In genomic region chr3:105823149-105823866, GRCh38 we compare ENCODE assay signal across 8 cellular contexts. TPM values are rescaled to one million over a fixed set of nuclear protein-coding genes. Genes with fewer than 3 reads are reported as not detected.
DNase-seq lines count a peak whose midpoint lies in the region; ATAC-seq, FAIRE-seq and TF ChIP-seq lines count a peak whose summit lies in the region.

No MANE protein-coding gene starts in this region.

- in situ Hi-C loops in astrocyte of the spinal cord (cut with HindIII; ENCODE audit: low sequenced_read_pairs): no loop called here

- H3K4me3 Mint-ChIP-seq in activated T-cell treated with anti-CD3 and anti-CD28 coated beads, Interleukin-2, amount 50 U/mL, for 4 hours: peak overlapping the region; percentile 36

- no peaks in the 10 kb centered on the region for H3K9me3 ChIP-seq in kidney (ENCODE audit: control insufficient read depth in 1 of 2, low read length in 2 of 2)

- FAIRE-seq in kidney (lab: Jason Lieb, UNC): no peak

- H3K36me3 Mint-ChIP-seq in activated T-cell treated with anti-CD3 and anti-CD28 coated beads, Interleukin-2, amount 50 U/mL, for 4 hours (ENCODE audit: insufficient read depth): peaks cover 56% of the 10 kb centered on the region

- H3K4me1 ChIP-seq in urinary bladder (ENCODE audit: insufficient read depth) (no peaks in the 10 kb centered on the region), kidney (ENCODE audit: control insufficient read depth in 1 of 2, insufficient read depth in 1 of 2, low read depth in 1 of 2, low read length in 2 of 2) (peaks cover 4 to 5% of the 10 kb centered on the region in 2 donors)

- H3K27ac ChIP-seq in urinary bladder (ENCODE audit: low read depth) (peak overlapping the region; percentile 56), kidney (ENCODE audit: low read depth in 2 of 2, low read length in 2 of 2) (no peak overlapping the region)

- intact Hi-C loops in left colon (cut with DNase I, micrococcal nuclease): no loop called here
- intact Hi-C loops in kidney (cut with DNase I): no loop called here

- H3K9ac ChIP-seq in kidney (ENCODE audit: low read length in 2 of 2): no peak overlapping the region

- no peaks in the 10 kb centered on the region for H3K9me3 Mint-ChIP-seq in activated T-cell treated with anti-CD3 and anti-CD28 coated beads, Interleukin-2, amount 50 U/mL, for 4 hours

- peaks cover 72% of the 10 kb centered on the region for H3K4me1 Mint-ChIP-seq in activated T-cell treated with anti-CD3 and anti-CD28 coated beads, Interleukin-2, amount 50 U/mL, for 4 hours (ENCODE audit: low read depth)

- no peak for TF ChIP-seq CTCF in astrocyte of the spinal cord (IDR thresholded peaks at IDR 0.05; ENCODE audit: low read depth, low read length)
- TF ChIP-seq CTCF in kidney (IDR thresholded peaks at IDR 0.05; ENCODE audit: borderline replicate concordance, extremely low read depth, insufficient read depth): no peak

- peak; percentile 61 to 69 for ATAC-seq in activated T-cell treated with anti-CD3 and anti-CD28 coated beads, Interleukin-2, amount 50 U/mL, for 4 hours
- peak; percentile 74 for ATAC-seq in left colon

- DNase-seq in activated T-cell treated with anti-CD3 and anti-CD28 coated beads, Interleukin-2, amount 50 U/mL, for 4 hours: peak; percentile 25
- DNase-seq in activated T-cell treated with anti-CD3 and anti-CD28 coated beads, Interleukin-2, amount 50 U/mL, for 1 hour: no peak
- DNase-seq in astrocyte of the spinal cord (ENCODE audit: low read depth, low spot score): peak; percentile 94
- no peak for DNase-seq in left colon
- DNase-seq in NCI-H2227 treated with DMSO at 0.1 percent for 48 hours (lab: John Stamatoyannopoulos, UW): no peak
- no peak for DNase-seq in kidney
- no peak for DNase-seq in C1 segment of cervical spinal cord (lab: John Stamatoyannopoulos, UW)

- WGBS in urinary bladder: 39% methylated on average over 4 of the region's 4 CpGs

- H3K36me3 ChIP-seq in urinary bladder (ENCODE audit: insufficient read depth): no peaks in the 10 kb centered on the region
- no peaks in the 10 kb centered on the region for H3K36me3 ChIP-seq in kidney (ENCODE audit: control insufficient read depth in 1 of 2, insufficient read depth in 2 of 2, low read length in 2 of 2)

- H3K4me3 ChIP-seq in astrocyte of the spinal cord (ENCODE audit: low read depth, low read length) (no peak overlapping the region), urinary bladder (ENCODE audit: low read depth, low read length) (no peak overlapping the region), kidney (ENCODE audit: low read length in 2 of 2) (no peak overlapping the region)

- H3K27me3 Mint-ChIP-seq in activated T-cell treated with anti-CD3 and anti-CD28 coated beads, Interleukin-2, amount 50 U/mL, for 4 hours (ENCODE audit: low read depth): no peaks in the 10 kb centered on the region

RNA-seq across cellular contexts. Expression of gene CBLB, which starts 45.5 kb away (rescaled TPM):
- 10 to 100 TPM; 61.0 to 78.6 (median 70.4) TPM for total RNA-seq in activated T-cell treated with anti-CD3 and anti-CD28 coated beads, Interleukin-2, amount 50 U/mL, for 4 hours
- total RNA-seq in left colon: 10 to 100 TPM; 36.7 to 50.2 TPM
- 126 TPM for total RNA-seq in urinary bladder
- 14.4 TPM for polyA plus RNA-seq in urinary bladder
- 48.4 TPM for total RNA-seq in kidney
- polyA plus RNA-seq in kidney (ENCODE audit: insufficient read depth, low read depth, low replicate concordance): 7.7 TPM

Comparison
In these comparisons a context has a peak if more than half of its experiments do, and no peak if none do; other contexts are left out.
1. DNase-seq: peak in activated T-cell treated with anti-CD3 and anti-CD28 coated beads, Interleukin-2, amount 50 U/mL, for 4 hours (single experiment) and astrocyte of the spinal cord (single experiment); none in activated T-cell treated with anti-CD3 and anti-CD28 coated beads, Interleukin-2, amount 50 U/mL, for 1 hour (single experiment), left colon (0 of 2), NCI-H2227 treated with DMSO at 0.1 percent for 48 hours (single experiment), kidney (single experiment) and C1 segment of cervical spinal cord (0 of 14).